ENCODE assay signal across 30 cellular contexts in genomic region chr4:169275180-169275579, GRCh38. TPM values are rescaled to one million over a fixed set of nuclear protein-coding genes. Genes with fewer than 3 reads are reported as not detected.
"Had no signal": no experiment of that assay in that cellular context is flagged by ENCODE, and none has a peak within 500 bp of the region (broad histone marks: within the 10 kb centered on the region; RNA-seq: fewer than 3 reads in every experiment).

No MANE protein-coding gene starts in this region.

- H3K4me3 Mint-ChIP-seq: dendritic cell treated with granulocyte-macrophage colony-stimulating factor and Interleukin-4, amounts not matched to agents 40 ng/mL and 50 ng/mL, for 4 days; endodermal cell; naive thymus-derived CD4-positive, alpha-beta T cell; neural progenitor cell; stimulated activated naive CD8-positive, alpha-beta T cell treated with anti-CD3 and anti-CD28 coated beads, Interleukin-15, amount 100 ng/mL, for 72 hours had no signal

- H3K27me3 ChIP-seq: suprapubic skin, transverse colon, upper lobe of right lung, uterus had no signal

- H3K4me2 ChIP-seq: neural progenitor cell, smooth muscle cell had no signal

- H3K9ac ChIP-seq: neural progenitor cell, parathyroid adenoma had no signal

- H3K4me3 ChIP-seq: heart right ventricle, left lung, neural progenitor cell, smooth muscle cell, suprapubic skin, transverse colon, upper lobe of right lung, uterus had no signal

- H3K9me3 Mint-ChIP-seq: dendritic cell treated with granulocyte-macrophage colony-stimulating factor and Interleukin-4, amounts not matched to agents 40 ng/mL and 50 ng/mL, for 4 days; endodermal cell; naive thymus-derived CD4-positive, alpha-beta T cell; nephron; neural progenitor cell; stimulated activated naive CD8-positive, alpha-beta T cell treated with anti-CD3 and anti-CD28 coated beads, Interleukin-15, amount 100 ng/mL, for 72 hours had no signal

- H3K27ac Mint-ChIP-seq: dendritic cell treated with granulocyte-macrophage colony-stimulating factor and Interleukin-4, amounts not matched to agents 40 ng/mL and 50 ng/mL, for 4 days; endodermal cell; naive thymus-derived CD4-positive, alpha-beta T cell; nephron; neural progenitor cell; progenitor cell of endocrine pancreas had no signal

- H3K36me3 Mint-ChIP-seq: naive thymus-derived CD4-positive, alpha-beta T cell; neural progenitor cell had no signal

- H3K9me3 ChIP-seq: heart right ventricle, left lung, suprapubic skin, transverse colon, upper lobe of right lung, uterus had no signal

- H3K36me3 ChIP-seq: heart right ventricle, left lung, neural progenitor cell, suprapubic skin, transverse colon, upper lobe of right lung, uterus had no signal

- H3K27ac ChIP-seq: epithelial cell of prostate, heart right ventricle, left lung, neural progenitor cell, parathyroid adenoma, suprapubic skin, transverse colon, upper lobe of right lung, uterus had no signal

- DNase-seq: effector CD8-positive, alpha-beta T cell; endodermal cell; foreskin melanocyte; glutamatergic neuron; heart right ventricle; hippocampal formation; left cardiac atrium; left lung; mesenchymal stem cell; midbrain; naive thymus-derived CD4-positive, alpha-beta T cell; stimulated activated CD4-positive, alpha-beta T cell treated with anti-CD3 and anti-CD28 coated beads, Interleukin-12 subunit alpha, Interleukin-12 subunit beta, amount 100 ng/mL, for 4 hours; stimulated activated CD4-positive, alpha-beta T cell treated with anti-CD3 and anti-CD28 coated beads, Interleukin-1b, Interleukin-23, amount 100 ng/mL, for 48 hours; stimulated activated CD4-positive, alpha-beta T cell treated with anti-CD3 and anti-CD28 coated beads, Interleukin-4, amount 100 ng/mL, for 1 hour; stimulated activated CD8-positive, alpha-beta memory T cell treated with anti-CD3 and anti-CD28 coated beads, Interleukin-4, amount 100 ng/mL, for 48 hours; stimulated activated naive CD4-positive, alpha-beta T cell; stimulated activated naive CD8-positive, alpha-beta T cell treated with anti-CD3 and anti-CD28 coated beads, Interleukin-15, amount 100 ng/mL, for 72 hours; transverse colon; upper lobe of right lung; uterus had no signal

- ATAC-seq: esophagus mucosa; heart right ventricle; left cardiac atrium; left lung; naive thymus-derived CD4-positive, alpha-beta T cell; sciatic nerve; stimulated activated naive CD8-positive, alpha-beta T cell treated with anti-CD3 and anti-CD28 coated beads, Interleukin-15, amount 100 ng/mL, for 72 hours; upper lobe of right lung had no signal

- H3K4me1 ChIP-seq: uterus had no signal

- H3K27me3 Mint-ChIP-seq: progenitor cell of endocrine pancreas had no signal

- H2AFZ ChIP-seq: neural progenitor cell, parathyroid adenoma had no signal

- H3K79me2 ChIP-seq: parathyroid adenoma had no signal

RNA-seq across cellular contexts. Expression of gene SH3RF1, which starts 4.4 kb away (rescaled TPM):
- polyA plus RNA-seq: naive thymus-derived CD4-positive, alpha-beta T cell had no signal
